ENCODE assay signal across 11 cellular contexts in genomic region chr20:51687071-51687470, GRCh38.
A peak's percentile ranks its signal among the peaks of the same experiment; 100 is the strongest.
DNase-seq lines count a peak whose midpoint lies in the region; TF ChIP-seq lines count a peak whose summit lies in the region.
"Had no signal": no experiment of that assay in that cellular context is flagged by ENCODE, and none has a peak within 500 bp of the region (broad histone marks: within the 10 kb centered on the region; RNA-seq: fewer than 3 reads in every experiment).

No MANE protein-coding gene starts in this region.

- peak; percentile 88 for DNase-seq in A172 (ENCODE audit: low spot score)
- peak; percentile 97 for DNase-seq in HPDE6-E6E7 (ENCODE audit: extremely low spot score)
- DNase-seq in T1000 (lab: John Stamatoyannopoulos, UW), result peak; percentile 61
- peak; percentile 45 for DNase-seq in fibroblast of pulmonary artery (ENCODE audit: low read depth)
- DNase-seq in DMS79 (lab: John Stamatoyannopoulos, UW), result no peak
- DNase-seq in substantia nigra (lab: John Stamatoyannopoulos, UW), result no peak
- no peak for DNase-seq in GOT3 (lab: John Stamatoyannopoulos, UW)
- no peak for DNase-seq in cardiac septum (ENCODE audit: low spot score)
- DNase-seq: activated B cell treated with CpG ODN at 0.5 μM for 24 hours, glutamatergic neuron had no signal

- no peak for TF ChIP-seq CTCF in fibroblast of pulmonary artery (IDR thresholded peaks at IDR 0.05; ENCODE audit: low read length, missing control alignments)

- H3K27ac ChIP-seq in substantia nigra (ENCODE audit: low read depth, low read length, poor library complexity, severe bottlenecking), result no peak overlapping the region
- H3K27ac ChIP-seq: suprapubic skin had no signal

- H3K4me3 ChIP-seq in fibroblast of pulmonary artery (replicated peaks; ENCODE audit: low read depth, low read length), result no peak overlapping the region
- H3K4me3 ChIP-seq: suprapubic skin had no signal

- intact Hi-C loops in cardiac septum (cut with DNase I), result no loop called here

Comparison
In these comparisons a context has a peak if more than half of its experiments do, and no peak if none do; other contexts are left out.
1. DNase-seq: peak in A172 (single experiment), HPDE6-E6E7 (single experiment), T1000 (single experiment) and fibroblast of pulmonary artery (single experiment); none in DMS79 (single experiment), substantia nigra (0 of 49), GOT3 (single experiment) and cardiac septum (single experiment).